ENCODE assay signal across 10 cellular contexts in the genomic region with DNA sequence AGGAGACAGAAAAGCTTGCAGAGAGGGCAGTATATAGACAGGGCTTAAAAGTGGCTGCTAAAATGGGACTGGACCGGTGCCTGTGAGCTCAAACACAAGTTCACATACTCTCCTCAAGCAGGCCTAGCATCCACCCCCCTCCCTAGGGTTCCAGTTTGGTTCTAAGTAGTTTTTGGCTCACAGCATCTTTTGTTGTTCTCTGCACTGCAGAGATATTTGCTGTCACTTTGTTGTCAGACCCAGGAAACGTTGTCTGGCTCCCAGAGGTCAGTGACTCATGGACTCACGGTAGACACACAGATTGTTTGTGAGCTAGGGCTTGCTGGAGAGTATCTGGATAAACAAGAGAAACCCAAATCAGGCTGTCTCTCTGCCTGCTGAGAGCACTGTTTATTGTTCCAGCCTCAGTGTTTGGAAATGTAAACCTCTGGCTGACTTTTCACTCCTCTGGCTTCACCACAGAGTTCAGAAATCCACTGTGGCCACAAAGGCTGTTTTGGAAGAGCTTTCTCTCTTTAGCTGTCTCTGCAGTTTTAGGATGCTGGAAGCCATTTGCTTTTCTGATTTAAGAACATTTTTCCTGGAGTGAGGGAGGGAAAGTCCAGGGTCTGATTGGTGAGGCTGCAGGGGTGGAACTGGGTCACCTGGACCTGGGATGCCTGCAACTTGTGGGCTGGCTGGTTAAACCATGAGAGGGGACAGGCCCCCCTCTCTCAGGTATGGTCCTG.
DNase-seq lines count a peak whose midpoint lies in the region; ATAC-seq and TF ChIP-seq lines count a peak whose summit lies in the region.
"Had no signal": no experiment of that assay in that cellular context is flagged by ENCODE, and none has a peak within 500 bp of the region (broad histone marks: within the 10 kb centered on the region; RNA-seq: fewer than 3 reads in every experiment).

No MANE protein-coding gene starts in this region.

- H3K36me3 ChIP-seq in PC-9 (ENCODE audit: low read depth) (no peaks in the 10 kb centered on the region), fibroblast of lung (ENCODE audit: control insufficient read depth, insufficient read depth, low read length) (no peaks in the 10 kb centered on the region), neural progenitor cell (no peaks in the 10 kb centered on the region)
- no peaks in the 10 kb centered on the region for H3K36me3 ChIP-seq in CD8-positive, alpha-beta memory T cell (ENCODE audit: insufficient read depth, low read length)

- H3K9me3 ChIP-seq in PC-9 (ENCODE audit: insufficient read depth, low read depth): no peaks in the 10 kb centered on the region
- H3K9me3 ChIP-seq in fibroblast of lung (ENCODE audit: control insufficient read depth, insufficient read depth, low read depth, low read length): no peaks in the 10 kb centered on the region
- H3K9me3 ChIP-seq in neural progenitor cell (ENCODE audit: low read depth): no peaks in the 10 kb centered on the region
- H3K9me3 ChIP-seq in CD8-positive, alpha-beta memory T cell (ENCODE audit: low read length): no peaks in the 10 kb centered on the region

- peak overlapping the region; percentile 8; the same call in 1 of the 2 replicates for H3K4me2 ChIP-seq in PC-9
- H3K4me2 ChIP-seq in fibroblast of lung (ENCODE audit: extremely low read depth, insufficient read depth, low read length): no peak overlapping the region
- no peak overlapping the region for H3K4me2 ChIP-seq in neural progenitor cell

- ATAC-seq in GM19328 (IDR thresholded peaks at IDR 0.05; ENCODE audit: unreplicated experiment): no peak
- ATAC-seq: activated naive CD4-positive, alpha-beta T cell treated with anti-CD3 and anti-CD28 coated beads, Interleukin-2, amount 50 U/mL, for 72 hours had no signal

- H3K4me3 ChIP-seq in AG10803 (ENCODE audit: low read length) (no peak overlapping the region), PC-9 (no peak overlapping the region), fibroblast of lung (replicated peaks in 1 of 4; ENCODE audit: control extremely low read depth in 1 of 4, insufficient read depth in 1 of 4, low read depth in 3 of 4, low read length in 4 of 4) (no peak overlapping the region), neural progenitor cell (no peak overlapping the region)
- H3K4me3 ChIP-seq in CD8-positive, alpha-beta memory T cell (ENCODE audit: low read length): no peak overlapping the region

- no peaks in the 10 kb centered on the region for H3K9me2 ChIP-seq in PC-9 (ENCODE audit: insufficient read depth)

- H3K79me2 ChIP-seq in PC-9 (ENCODE audit: low read depth) (no peaks in the 10 kb centered on the region), fibroblast of lung (ENCODE audit: control insufficient read depth, insufficient read depth, low read length) (no peaks in the 10 kb centered on the region), neural progenitor cell (ENCODE audit: low read depth) (no peaks in the 10 kb centered on the region)

- H3K4me1 Mint-ChIP-seq in neural progenitor cell: peaks cover 8% of the 10 kb centered on the region
- no peaks in the 10 kb centered on the region for H3K4me1 Mint-ChIP-seq in CD8-positive, alpha-beta memory T cell
- H3K4me1 Mint-ChIP-seq: CD4-positive, alpha-beta memory T cell had no signal

- H3K9ac ChIP-seq in fibroblast of lung (ENCODE audit: insufficient read depth, low read length) (no peak overlapping the region), neural progenitor cell (no peak overlapping the region)

- intact Hi-C loops in PC-9 (cut with micrococcal nuclease; ENCODE audit: unreplicated experiment): no loop called here

- TF ChIP-seq CTCF in AG10803 (conservative IDR thresholded peaks at IDR 0.05; ENCODE audit: low read length) (no peak), PC-9 (conservative IDR thresholded peaks at IDR 0.05) (no peak), fibroblast of lung (conservative IDR thresholded peaks at IDR 0.05 in 1 of 2, IDR thresholded peaks at IDR 0.05 in 1 of 2; ENCODE audit: low read depth in 1 of 2, low read length in 2 of 2) (no peak), neural progenitor cell (IDR thresholded peaks at IDR 0.05) (no peak)

- POLR2A ChIA-PET in PC-9 (lab: Charles Lee; ENCODE audit: unreplicated experiment): no interaction called here
- POLR2A ChIA-PET in CD8-positive, alpha-beta memory T cell (lab: Charles Lee): no interaction called here

- H3K36me3 Mint-ChIP-seq in neural progenitor cell: no peaks in the 10 kb centered on the region
- H3K36me3 Mint-ChIP-seq in CD8-positive, alpha-beta memory T cell: no peaks in the 10 kb centered on the region
- H3K36me3 Mint-ChIP-seq: activated naive CD4-positive, alpha-beta T cell treated with anti-CD3 and anti-CD28 coated beads, Interleukin-2, amount 50 U/mL, for 72 hours; CD4-positive, alpha-beta memory T cell had no signal

- DNase-seq in AG10803 (ENCODE audit: low read depth): peak; percentile 30
- peak in 1 of 2 experiments; percentile 67 for DNase-seq in PC-9
- peak; percentile 59 to 79 for DNase-seq in fibroblast of lung (ENCODE audit: low read depth in 2 of 2)
- DNase-seq in neural progenitor cell (ENCODE audit: low spot score): no peak
- no peak for DNase-seq in CD8-positive, alpha-beta memory T cell
- DNase-seq in HuH-7.5 (ENCODE audit: low spot score): no peak
- DNase-seq in NCI-H345 (lab: John Stamatoyannopoulos, UW): no peak
- DNase-seq: CD4-positive, alpha-beta memory T cell had no signal

- no peak overlapping the region for H3K4me3 Mint-ChIP-seq in neural progenitor cell
- no peak overlapping the region for H3K4me3 Mint-ChIP-seq in CD8-positive, alpha-beta memory T cell
- H3K4me3 Mint-ChIP-seq: CD4-positive, alpha-beta memory T cell had no signal

- H3K4me1 ChIP-seq in PC-9 (replicated peaks; ENCODE audit: insufficient read depth) (peaks cover 6% of the 10 kb centered on the region), fibroblast of lung (ENCODE audit: control insufficient read depth, extremely low read depth, insufficient read depth, low read length) (no peaks in the 10 kb centered on the region), neural progenitor cell (peaks cover 6% of the 10 kb centered on the region)
- no peaks in the 10 kb centered on the region for H3K4me1 ChIP-seq in CD8-positive, alpha-beta memory T cell (ENCODE audit: insufficient read depth, low read length)

- H3K9me3 Mint-ChIP-seq in neural progenitor cell: no peaks in the 10 kb centered on the region
- H3K9me3 Mint-ChIP-seq in CD8-positive, alpha-beta memory T cell: no peaks in the 10 kb centered on the region
- H3K9me3 Mint-ChIP-seq: activated naive CD4-positive, alpha-beta T cell treated with anti-CD3 and anti-CD28 coated beads, Interleukin-2, amount 50 U/mL, for 72 hours; CD4-positive, alpha-beta memory T cell had no signal

- H3K27ac ChIP-seq in PC-9 (no peak overlapping the region), fibroblast of lung (ENCODE audit: insufficient read depth, low read length) (no peak overlapping the region), neural progenitor cell (no peak overlapping the region)
- no peak overlapping the region for H3K27ac ChIP-seq in CD8-positive, alpha-beta memory T cell (ENCODE audit: low read depth, low read length)

- peak overlapping the region; percentile 45 for H3K27ac Mint-ChIP-seq in neural progenitor cell
- H3K27ac Mint-ChIP-seq in CD8-positive, alpha-beta memory T cell: no peak overlapping the region
- H3K27ac Mint-ChIP-seq: activated naive CD4-positive, alpha-beta T cell treated with anti-CD3 and anti-CD28 coated beads, Interleukin-2, amount 50 U/mL, for 72 hours; CD4-positive, alpha-beta memory T cell had no signal

- H3F3A ChIP-seq in PC-9 (ENCODE audit: insufficient read depth, low read depth) (no peaks in the 10 kb centered on the region), neural progenitor cell (ENCODE audit: low read depth) (no peaks in the 10 kb centered on the region)

- H3K27me3 ChIP-seq in PC-9 (ENCODE audit: insufficient read depth, low read depth): no peaks in the 10 kb centered on the region
- no peaks in the 10 kb centered on the region for H3K27me3 ChIP-seq in fibroblast of lung (ENCODE audit: control insufficient read depth, insufficient read depth, low read length)
- H3K27me3 ChIP-seq in neural progenitor cell: no peaks in the 10 kb centered on the region
- no peaks in the 10 kb centered on the region for H3K27me3 ChIP-seq in CD8-positive, alpha-beta memory T cell (ENCODE audit: insufficient read depth, low read length, poor library complexity, severe bottlenecking)

- peaks cover 4% of the 10 kb centered on the region for H3K27me3 Mint-ChIP-seq in neural progenitor cell (ENCODE audit: insufficient read depth, low read depth)
- peaks cover 6 to 25% of the 10 kb centered on the region in 2 donors for H3K27me3 Mint-ChIP-seq in CD8-positive, alpha-beta memory T cell

- H2AFZ ChIP-seq in PC-9 (peak overlapping the region; percentile 42; the same call in 1 of the 2 replicates), fibroblast of lung (ENCODE audit: low read length) (no peak overlapping the region), neural progenitor cell (replicated peaks) (peak overlapping the region; percentile 15)

- BruUV-seq in PC-9 (replicated peaks; lab: Mats Ljungman, UMichigan): no TSS peak

- CTCF ChIA-PET in PC-9 (lab: Charles Lee): no interaction called here
- CTCF ChIA-PET in CD8-positive, alpha-beta memory T cell (lab: Charles Lee): interaction anchor here (1.1 kb wide), 1 partner anchor 11 kb away, joined by 4 read pairs; no protein-coding TSS in a partner anchor

- H4K20me1 ChIP-seq in PC-9 (ENCODE audit: insufficient read depth) (no peaks in the 10 kb centered on the region), fibroblast of lung (ENCODE audit: control insufficient read depth, extremely low read depth, insufficient read depth, low read length) (no peaks in the 10 kb centered on the region), neural progenitor cell (ENCODE audit: low read depth) (no peaks in the 10 kb centered on the region)

Comparison
In these comparisons a context has a peak if more than half of its experiments do, and no peak if none do; other contexts are left out.
1. DNase-seq: peak in AG10803 (single experiment) and fibroblast of lung (2 of 2); none in neural progenitor cell (single experiment), CD8-positive, alpha-beta memory T cell (0 of 5), HuH-7.5 (single experiment) and NCI-H345 (single experiment).